Comparison of ENCODE assay signal across 1 cellular context in the genomic region with DNA sequence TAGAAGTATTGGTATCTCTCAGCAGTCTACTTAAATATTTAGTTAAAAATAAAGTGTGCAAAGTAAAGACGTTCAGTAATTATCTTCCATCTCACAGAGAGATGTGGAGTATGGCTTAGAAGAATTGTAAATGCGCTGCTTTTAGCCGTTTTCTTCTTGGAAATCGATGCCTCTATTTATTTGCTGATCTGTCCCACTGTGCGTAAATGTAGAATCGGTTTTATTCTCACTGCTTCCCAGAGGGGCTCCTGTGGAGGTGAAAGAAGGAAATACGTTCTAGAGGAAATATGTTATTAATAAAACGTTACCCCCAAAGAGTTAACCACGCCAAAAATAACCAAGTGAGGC.
TF ChIP-seq lines count a peak whose summit lies in the region.

No MANE protein-coding gene starts in this region.

TF ChIP-seq in neural cell, 6 proteins besides CTCF, POLR2A, EP300 and RAD21:
- TF ChIP-seq REST (IDR thresholded peaks at IDR 0.05; ENCODE audit: borderline replicate concordance) (no peak), MXI1 (conservative IDR thresholded peaks at IDR 0.05; ENCODE audit: poor library complexity, severe bottlenecking) (no peak), SMC3 (conservative IDR thresholded peaks at IDR 0.05; ENCODE audit: poor library complexity) (no peak), EZH2 (IDR thresholded peaks at IDR 0.05; ENCODE audit: borderline replicate concordance, insufficient read depth, low read length, poor library complexity, severe bottlenecking) (no peak), TAF1 (IDR thresholded peaks at IDR 0.05; ENCODE audit: low read depth) (no peak), POLR2AphosphoS5 (IDR thresholded peaks at IDR 0.05) (no peak)
